Comparison of ENCODE assay signal across 9 cellular contexts in genomic region chr6:8085053-8085511, GRCh38. TPM values are rescaled to one million over a fixed set of nuclear protein-coding genes. Genes with fewer than 3 reads are reported as not detected.
DNase-seq lines count a peak whose midpoint lies in the region; ATAC-seq and TF ChIP-seq lines count a peak whose summit lies in the region.
"Had no signal": no experiment of that assay in that cellular context is flagged by ENCODE, and none has a peak within 500 bp of the region (broad histone marks: within the 10 kb centered on the region; RNA-seq: fewer than 3 reads in every experiment).

No MANE protein-coding gene starts in this region.

- TF ChIP-seq EP300 in ovary (IDR thresholded peaks at IDR 0.05) = no peak

- no peak overlapping the region for H3K27ac ChIP-seq in ovary
- no peak overlapping the region for H3K27ac ChIP-seq in substantia nigra (ENCODE audit: low read depth, low read length, poor library complexity, severe bottlenecking)

- no peaks in the 10 kb centered on the region for H3K27me3 ChIP-seq in ovary

- DNase-seq in EH (ENCODE audit: low read depth) (peak; percentile 97), NOMO-1 treated with DMSO at 0.1 percent for 48 hours (lab: John Stamatoyannopoulos, UW; ENCODE audit: unreplicated experiment) (peak; percentile 81), dermis microvascular lymphatic vessel endothelial cell (ENCODE audit: low read depth in 2 of 2) (peak; percentile 67 to 93), ovary (peak; percentile 34 to 59 (median 46)), substantia nigra (lab: John Stamatoyannopoulos, UW) (no peak), NCI-H1436 treated with DMSO at 0.1 percent for 48 hours (lab: John Stamatoyannopoulos, UW) (no peak), amygdala (lab: John Stamatoyannopoulos, UW) (no peak)
- DNase-seq: NCI-H2081 treated with DMSO at 0.1 percent for 48 hours had no signal

- no peak for TF ChIP-seq POLR2A in ovary (IDR thresholded peaks at IDR 0.05)

- ATAC-seq in GM21390 (IDR thresholded peaks at IDR 0.05; ENCODE audit: unreplicated experiment) = no peak

- peaks cover 3% of the 10 kb centered on the region for H3K4me1 ChIP-seq in ovary (ENCODE audit: insufficient read depth)

- intact Hi-C loops in ovary (cut with DNase I) = no loop called here

- peaks cover 0 to 5% of the 10 kb centered on the region in 2 donors for H3K9me3 ChIP-seq in ovary

- WGBS in ovary, 3 donors = 6 to 24% (median 24%) methylated on average over 2 of the region's 2 CpGs

- no peak for TF ChIP-seq CTCF in ovary (IDR thresholded peaks at IDR 0.05)

- H3K36me3 ChIP-seq in ovary = no peaks in the 10 kb centered on the region

- no peak overlapping the region for H3K4me3 ChIP-seq in ovary

RNA-seq across cellular contexts. Expression of gene EEF1E1, which starts 17.3 kb away (rescaled TPM):
- total RNA-seq in dermis microvascular lymphatic vessel endothelial cell (23.4 and 37.2 TPM in 2 replicates), ovary (10 to 100 TPM; 13.1 to 30.1 (median 19.9) TPM)
- 10 to 100 TPM; 17.9 to 22.8 TPM for polyA plus RNA-seq in ovary

RNA-seq across cellular contexts. Expression of gene BLOC1S5, which starts 20.9 kb away (rescaled TPM):
- 13.3 and 14.6 TPM in 2 replicates for total RNA-seq in dermis microvascular lymphatic vessel endothelial cell
- 10 to 100 TPM in 6 of 7 donors, 1 to 10 TPM in 1; 9.7 to 21.5 (median 15.4) TPM for total RNA-seq in ovary
- 10 to 100 TPM in 1 of 2 donors, 1 to 10 TPM in 1; 8.8 to 20.3 TPM for polyA plus RNA-seq in ovary

Comparison
In these comparisons a context has a peak if more than half of its experiments do, and no peak if none do; other contexts are left out.
1. DNase-seq: peak in EH (single experiment), NOMO-1 treated with DMSO at 0.1 percent for 48 hours (single experiment), dermis microvascular lymphatic vessel endothelial cell (2 of 2) and ovary (5 of 5); none in substantia nigra (0 of 49), NCI-H1436 treated with DMSO at 0.1 percent for 48 hours (single experiment) and amygdala (0 of 56).